In the genomic region with DNA sequence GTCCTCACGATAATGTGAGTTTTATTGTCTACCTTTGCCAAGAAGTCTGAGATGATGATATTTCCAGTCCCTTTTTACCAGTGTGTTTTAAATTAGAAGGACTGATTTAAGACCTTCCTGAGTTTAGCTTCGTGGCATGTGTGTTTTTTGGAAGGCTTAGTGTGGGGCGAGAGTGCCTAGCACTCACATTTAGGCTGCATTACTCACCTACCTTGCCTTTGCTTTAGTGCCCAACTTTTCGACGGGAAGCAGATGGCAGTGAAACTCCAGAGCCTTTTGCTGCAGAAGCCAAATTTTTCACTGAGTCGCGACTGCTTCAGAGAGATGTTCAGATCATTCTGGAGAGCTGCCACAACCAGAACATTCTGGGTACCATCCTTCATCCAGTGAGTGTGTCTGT, we compare ENCODE assay signal across 17 cellular contexts.
"Had no signal": no experiment of that assay in that cellular context is flagged by ENCODE, and none has a peak within 500 bp of the region (broad histone marks: within the 10 kb centered on the region; RNA-seq: fewer than 3 reads in every experiment).

No MANE protein-coding gene starts in this region.

- ATAC-seq: activated CD8-positive, alpha-beta T cell treated with anti-CD3 and anti-CD28 coated beads, Interleukin-2, amount 10 ng/mL, durations not matched to agents 7 days and 5 days; gastroesophageal sphincter; heart left ventricle; stimulated activated naive CD8-positive, alpha-beta T cell treated with anti-CD3 and anti-CD28 coated beads, Interleukin-15, Interleukin-2, amounts not matched to agents 100 U/mL and 50 U/mL, for 24 hours had no signal

- H3K4me3 Mint-ChIP-seq: activated CD4-positive, alpha-beta T cell treated with anti-CD3 and anti-CD28 coated beads, Interleukin-2, amount 10 ng/mL, durations not matched to agents 7 days and 5 days; activated CD8-positive, alpha-beta T cell treated with anti-CD3 and anti-CD28 coated beads, Interleukin-2, amount 10 ng/mL, durations not matched to agents 7 days and 5 days; activated naive CD4-positive, alpha-beta T cell treated with anti-CD3 and anti-CD28 coated beads for 36 hours; activated T-cell treated with anti-CD3 and anti-CD28 coated beads, Interleukin-2, amount 50 U/mL, for 24 hours; brain; mesothelial cell of epicardium; nephron had no signal

- H3K4me3 ChIP-seq: dorsolateral prefrontal cortex, gastroesophageal sphincter, heart left ventricle, left lung, right atrium auricular region, tibial artery had no signal

- DNase-seq: activated CD4-positive, alpha-beta T cell treated with anti-CD3 and anti-CD28 coated beads, Interleukin-2, amount 10 ng/mL, durations not matched to agents 7 days and 5 days; activated CD8-positive, alpha-beta T cell treated with anti-CD3 and anti-CD28 coated beads, Interleukin-2, amount 10 ng/mL, durations not matched to agents 7 days and 5 days; activated naive CD4-positive, alpha-beta T cell treated with anti-CD3 and anti-CD28 coated beads for 36 hours; activated T-cell treated with anti-CD3 and anti-CD28 coated beads, Interleukin-2, amount 50 U/mL, for 24 hours; heart left ventricle; left lung; stimulated activated CD4-positive, alpha-beta T cell treated with anti-CD3 and anti-CD28 coated beads, Interleukin-2, amount 100 ng/mL, for 24 hours; stimulated activated naive CD8-positive, alpha-beta T cell treated with anti-CD3 and anti-CD28 coated beads, Interleukin-15, Interleukin-2, amounts not matched to agents 100 U/mL and 50 U/mL, for 24 hours; T-helper 9 cell; tibial artery had no signal

- H3K9me3 Mint-ChIP-seq: activated CD4-positive, alpha-beta T cell treated with anti-CD3 and anti-CD28 coated beads, Interleukin-2, amount 10 ng/mL, durations not matched to agents 7 days and 5 days; activated naive CD4-positive, alpha-beta T cell treated with anti-CD3 and anti-CD28 coated beads for 36 hours; activated T-cell treated with anti-CD3 and anti-CD28 coated beads, Interleukin-2, amount 50 U/mL, for 24 hours; activated T-helper 2 cell treated with anti-CD3 and anti-CD28 coated beads, Interferon-gamma antibody, Interleukin-2, Interleukin-4, amounts not matched to agents 10 μg/mL and 5 μg/mL and 100 μg/mL, durations not matched to agents 14 hours and 24 hours and 36 hours; brain; mesothelial cell of epicardium; nephron had no signal

- H3K27ac Mint-ChIP-seq: activated CD4-positive, alpha-beta T cell treated with anti-CD3 and anti-CD28 coated beads, Interleukin-2, amount 10 ng/mL, durations not matched to agents 7 days and 5 days; activated CD8-positive, alpha-beta T cell treated with anti-CD3 and anti-CD28 coated beads, Interleukin-2, amount 10 ng/mL, durations not matched to agents 7 days and 5 days; activated naive CD4-positive, alpha-beta T cell treated with anti-CD3 and anti-CD28 coated beads for 36 hours; activated T-helper 2 cell treated with anti-CD3 and anti-CD28 coated beads, Interferon-gamma antibody, Interleukin-2, Interleukin-4, amounts not matched to agents 10 μg/mL and 5 μg/mL and 100 μg/mL, durations not matched to agents 14 hours and 24 hours and 36 hours; mesothelial cell of epicardium; nephron had no signal

- H3K27me3 Mint-ChIP-seq: activated CD4-positive, alpha-beta T cell treated with anti-CD3 and anti-CD28 coated beads, Interleukin-2, amount 10 ng/mL, durations not matched to agents 7 days and 5 days; activated T-cell treated with anti-CD3 and anti-CD28 coated beads, Interleukin-2, amount 50 U/mL, for 24 hours; brain had no signal

- H3K4me1 Mint-ChIP-seq: activated CD4-positive, alpha-beta T cell treated with anti-CD3 and anti-CD28 coated beads, Interleukin-2, amount 10 ng/mL, durations not matched to agents 7 days and 5 days; mesothelial cell of epicardium; nephron had no signal
